23 cellular contexts compared by ENCODE assay signal in the genomic region with DNA sequence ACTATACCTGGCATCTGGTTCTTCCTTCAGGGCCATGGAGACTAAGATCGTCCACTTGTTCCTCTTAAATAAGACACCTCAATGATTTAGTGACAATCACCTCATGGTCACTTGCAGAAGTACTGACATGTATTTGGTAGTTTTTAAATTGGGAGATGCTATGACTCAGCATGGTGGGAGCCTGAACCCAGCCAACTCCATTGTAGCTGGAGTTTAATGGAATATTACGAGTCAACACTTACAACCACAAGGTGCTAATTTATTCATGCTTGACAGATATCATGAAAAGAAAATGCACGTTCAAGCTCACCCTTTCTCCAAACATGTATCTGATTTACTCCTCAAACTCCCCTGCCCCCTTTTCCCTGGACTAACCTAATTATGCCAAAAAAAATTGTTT. TPM values are rescaled to one million over a fixed set of nuclear protein-coding genes. Genes with fewer than 3 reads are reported as not detected.
"Had no signal": no experiment of that assay in that cellular context is flagged by ENCODE, and none has a peak within 500 bp of the region (broad histone marks: within the 10 kb centered on the region; RNA-seq: fewer than 3 reads in every experiment).

No MANE protein-coding gene starts in this region.

- H3K9me3 ChIP-seq: pancreas, right lobe of liver, tibial artery, upper lobe of left lung, uterus had no signal

- H3K27ac Mint-ChIP-seq: nephron; progenitor cell of endocrine pancreas; stimulated activated memory B cell treated with anti-CD40 and anti-IgM and Interleukin-4, amounts not matched to agents 10 μg/mL and 1 μg/mL and 100 μg/mL, for 72 hours; stimulated activated naive CD8-positive, alpha-beta T cell treated with anti-CD3 and anti-CD28 coated beads, Interleukin-15, Interleukin-2, amounts not matched to agents 100 ng/mL and 50 ng/mL, for 24 hours had no signal

- H3K27me3 Mint-ChIP-seq: naive B cell; progenitor cell of endocrine pancreas; stimulated activated memory B cell treated with anti-CD40 and anti-IgM and Interleukin-4, amounts not matched to agents 10 μg/mL and 1 μg/mL and 100 μg/mL, for 72 hours; stimulated activated naive CD8-positive, alpha-beta T cell treated with anti-CD3 and anti-CD28 coated beads, Interleukin-15, Interleukin-2, amounts not matched to agents 100 ng/mL and 50 ng/mL, for 24 hours had no signal

- H3K4me1 ChIP-seq: pancreas, tibial artery had no signal

- H3K27me3 ChIP-seq: hepatocyte, pancreas, right lobe of liver, tibial artery, upper lobe of left lung, uterus had no signal

- H3K4me3 ChIP-seq: hepatocyte, lung, pancreas, right lobe of liver, tibial artery, upper lobe of left lung, uterus had no signal

- H3K9me3 Mint-ChIP-seq: naive B cell; nephron; stimulated activated memory B cell treated with anti-CD40 and anti-IgM and Interleukin-4, amounts not matched to agents 10 μg/mL and 1 μg/mL and 100 μg/mL, for 72 hours had no signal

- H3K36me3 Mint-ChIP-seq: naive B cell; stimulated activated memory B cell treated with anti-CD40 and anti-IgM and Interleukin-4, amounts not matched to agents 10 μg/mL and 1 μg/mL and 100 μg/mL, for 72 hours had no signal

- DNase-seq: dermis blood vessel endothelial cell; effector CD4-positive, alpha-beta T cell; foreskin melanocyte; head of caudate nucleus; kidney; left colon; left ventricle myocardium superior; mesenchymal stem cell; naive B cell; occipital lobe; pancreas; right lobe of liver; stimulated activated CD4-positive, alpha-beta T cell treated with anti-CD3 and anti-CD28 coated beads, Interleukin-4, amount 100 ng/mL, for 1 hour; stimulated activated CD8-positive, alpha-beta memory T cell treated with anti-CD3 and anti-CD28 coated beads, Interleukin-4, amount 100 ng/mL, for 48 hours; tibial artery; upper lobe of left lung; uterus had no signal

- H2AFZ ChIP-seq: hepatocyte had no signal

- H3K27ac ChIP-seq: hepatocyte, pancreas, right lobe of liver, tibial artery, upper lobe of left lung, uterus had no signal

- H3K4me2 ChIP-seq: hepatocyte had no signal

- ATAC-seq: left colon; left ventricle myocardium superior; pancreas; right lobe of liver; stimulated activated memory B cell treated with anti-CD40 and anti-IgM and Interleukin-4, amounts not matched to agents 10 μg/mL and 1 μg/mL and 100 μg/mL, for 72 hours had no signal

- FAIRE-seq: kidney, pancreas had no signal

- H3K79me2 ChIP-seq: hepatocyte had no signal

- H3K36me3 ChIP-seq: pancreas, right lobe of liver, tibial artery, upper lobe of left lung, uterus had no signal

- H3K4me3 Mint-ChIP-seq: naive B cell; nephron; stimulated activated memory B cell treated with anti-CD40 and anti-IgM and Interleukin-4, amounts not matched to agents 10 μg/mL and 1 μg/mL and 100 μg/mL, for 72 hours; stimulated activated naive CD8-positive, alpha-beta T cell treated with anti-CD3 and anti-CD28 coated beads, Interleukin-15, Interleukin-2, amounts not matched to agents 100 ng/mL and 50 ng/mL, for 24 hours had no signal

RNA-seq across cellular contexts. Expression of a gene that starts 16.6 kb away (rescaled TPM):
- total RNA-seq: progenitor cell of endocrine pancreas had no signal

RNA-seq across cellular contexts. Expression of a gene that starts 24.4 kb away (rescaled TPM):
- total RNA-seq: progenitor cell of endocrine pancreas had no signal
